8 cellular contexts compared by ENCODE assay signal in genomic region chr15:84658080-84658787, GRCh38. TPM values are rescaled to one million over a fixed set of nuclear protein-coding genes. Genes with fewer than 3 reads are reported as not detected.
A peak's percentile ranks its signal among the peaks of the same experiment; 100 is the strongest.
DNase-seq lines count a peak whose midpoint lies in the region; ATAC-seq and TF ChIP-seq lines count a peak whose summit lies in the region.

NMB (minus strand) TSS chr15:84658199; CDS start chr15:84658152, 47 bp downstream.

- H3K4me3 Mint-ChIP-seq in T-cell, result peak within 1 kb of the TSS; percentile 73 to 80 (median 76)

- no peaks in the 10 kb centered on the region for H3K27me3 ChIP-seq in psoas muscle (ENCODE audit: insufficient read depth in 3 of 3, low read length in 2 of 3)

- H3K4me1 Mint-ChIP-seq in T-cell, result peaks cover 27 to 46% (median 34%) of the 10 kb centered on the region in 3 donors

- H3K27ac ChIP-seq in psoas muscle (peak within 1 kb of the TSS; percentile 80), urinary bladder (ENCODE audit: low read depth) (peak within 1 kb of the TSS; percentile 75)

- peak; percentile 76 for TF ChIP-seq CTCF in GM12872 (IDR thresholded peaks at IDR 0.05; ENCODE audit: insufficient read depth, low read depth, low read length)
- TF ChIP-seq CTCF in psoas muscle (IDR thresholded peaks at IDR 0.05), result peak; percentile 44

- H3K27me3 Mint-ChIP-seq in T-cell, result no peaks in the 10 kb centered on the region

- POLR2A ChIA-PET in T-cell (lab: Charles Lee), result interaction anchor here (0.6 to 0.7 kb wide), 5 partner anchors 27 to 128 kb away, joined by 3 to 19 read pairs (median 7); no protein-coding TSS in a partner anchor

- no peaks in the 10 kb centered on the region for H3K9me3 ChIP-seq in psoas muscle

- H3K4me1 ChIP-seq in psoas muscle (peaks cover 18% of the 10 kb centered on the region), urinary bladder (ENCODE audit: insufficient read depth) (no peaks in the 10 kb centered on the region)

- H3K9me3 Mint-ChIP-seq in T-cell, result no peaks in the 10 kb centered on the region

- H3K4me3 ChIP-seq in psoas muscle, result peak within 1 kb of the TSS; percentile 73
- peak within 1 kb of the TSS; percentile 59 for H3K4me3 ChIP-seq in urinary bladder (ENCODE audit: low read depth, low read length)

- intact Hi-C loops in left ventricle myocardium superior (cut with micrococcal nuclease) (no loop called here), psoas muscle (cut with DNase I) (loop anchor here in 1 of 2 donors (5.0 to 10.0 kb wide), 2 partner anchors 219 to 267 kb away; no protein-coding TSS in a partner anchor)

- CTCF ChIA-PET in T-cell (lab: Charles Lee), result interaction anchor here (0.5 to 1.6 kb wide), 17 partner anchors 10 to 317 kb away, joined by 3 to 13 read pairs (median 3); partner anchors contain the start of genes SEC11A (in 1 of the 2) and ZSCAN2 (in 1 of the 2)

- 1 to 2% (median 1%) methylated on average over 43 to 61 of the region's 61 CpGs for WGBS in psoas muscle, 3 donors
- 1% methylated on average over 61 of the region's 61 CpGs for whole genome bisulfite sequencing in urinary bladder

- H3K27ac Mint-ChIP-seq in T-cell, result peak within 1 kb of the TSS; percentile 81 to 84

- H3K36me3 Mint-ChIP-seq in T-cell, result no peaks in the 10 kb centered on the region

- H3K36me3 ChIP-seq in psoas muscle (ENCODE audit: insufficient read depth in 1 of 2, low read depth in 1 of 2) (peaks cover 3 to 5% of the 10 kb centered on the region in 2 donors), urinary bladder (ENCODE audit: insufficient read depth) (no peaks in the 10 kb centered on the region)

- ATAC-seq in HG02610 (IDR thresholded peaks at IDR 0.05; ENCODE audit: unreplicated experiment), result peak; percentile 56
- peak; percentile 72 to 77 (median 76) for ATAC-seq in T-cell (replicated peaks in 1 of 4)
- peak; percentile 68 for ATAC-seq in left ventricle myocardium superior
- ATAC-seq in psoas muscle, result peak; percentile 61 to 80 (median 74)

- DNase-seq in NCI-H1105 (lab: John Stamatoyannopoulos, UW) (peak; percentile 58), T-cell (peak; percentile 68 to 88 (median 80)), amniotic epithelial cell (ENCODE audit: low read depth) (peak; percentile 61), left ventricle myocardium superior (peak; percentile 85), psoas muscle (peak; percentile 81 to 90)

RNA-seq across cellular contexts. Expression of gene NMB, which starts in this region (rescaled TPM):
- total RNA-seq in T-cell (1 to 10 TPM; 1.3 to 3.5 (median 2.9) TPM), left ventricle myocardium superior (1.3 TPM), psoas muscle (1 to 10 TPM; 1.0 to 2.1 (median 1.2) TPM), urinary bladder (1.6 TPM)
- polyA plus RNA-seq in psoas muscle (1 to 10 TPM; 3.1 to 6.3 (median 5.6) TPM), urinary bladder (11.3 TPM)

Comparison
In these comparisons a context has a peak if more than half of its experiments do, and no peak if none do; other contexts are left out.
1. Peak in every context shown above with its lines: DNase-seq, ATAC-seq, H3K4me3 ChIP-seq and H3K27ac ChIP-seq.